In genomic region chr11:114296190-114296978, GRCh38 we compare ENCODE assay signal across 8 cellular contexts. TPM values are rescaled to one million over a fixed set of nuclear protein-coding genes. Genes with fewer than 3 reads are reported as not detected.
DNase-seq lines count a peak whose midpoint lies in the region; ATAC-seq, FAIRE-seq and TF ChIP-seq lines count a peak whose summit lies in the region.

NNMT (plus strand) TSS chr11:114296399; CDS start chr11:114296557, 158 bp downstream.

- H3K27ac ChIP-seq in K562 (ENCODE audit: extremely low read depth, low read depth, low read length) (peak within 1 kb of the TSS; percentile 86), kidney (ENCODE audit: low read depth in 2 of 2, low read length in 2 of 2) (peak within 1 kb of the TSS; percentile 86 to 92), smooth muscle cell (ENCODE audit: low read depth) (peak within 1 kb of the TSS; percentile 99)

- H3K9me3 ChIP-seq in K562 (replicated peaks; ENCODE audit: control insufficient read depth, insufficient read depth, low read depth, low read length) (no peaks in the 10 kb centered on the region), kidney (ENCODE audit: control insufficient read depth in 1 of 2, low read length in 2 of 2) (peaks cover 0 to 5% of the 10 kb centered on the region in 2 donors), smooth muscle cell (replicated peaks; ENCODE audit: low read depth) (no peaks in the 10 kb centered on the region)

- BruUV-seq in K562 (replicated peaks; lab: Mats Ljungman, UMichigan), result TSS peak; percentile 35

- H3K9me1 ChIP-seq in K562 (ENCODE audit: control insufficient read depth, insufficient read depth, low read length), result no peaks in the 10 kb centered on the region

- H3K36me3 ChIP-seq in K562 (ENCODE audit: control insufficient read depth, insufficient read depth, low read length) (no peaks in the 10 kb centered on the region), kidney (ENCODE audit: control insufficient read depth in 1 of 2, insufficient read depth in 2 of 2, low read length in 2 of 2) (no peaks in the 10 kb centered on the region), smooth muscle cell (ENCODE audit: low read depth) (peaks cover 13% of the 10 kb centered on the region)

- TF ChIP-seq POLR2A in K562 (conservative IDR thresholded peaks at IDR 0.05), result no peak

- H2AFZ ChIP-seq in K562 (ENCODE audit: low read depth, low read length) (peak within 1 kb of the TSS; percentile 84), smooth muscle cell (ENCODE audit: low read depth) (no peak within 1 kb of the TSS)

- H3K79me2 ChIP-seq in K562 (ENCODE audit: control insufficient read depth, insufficient read depth, low read length) (peaks cover 2% of the 10 kb centered on the region; the same call in 1 of the 3 replicates), smooth muscle cell (ENCODE audit: low read depth) (peaks cover 47% of the 10 kb centered on the region)

- peak within 1 kb of the TSS; percentile 85 for H3K4me2 ChIP-seq in K562 (ENCODE audit: insufficient read depth, low read length)
- H3K4me2 ChIP-seq in smooth muscle cell, result peak within 1 kb of the TSS; percentile 88

- H3K9ac ChIP-seq in K562 (ENCODE audit: insufficient read depth in 1 of 2, low read depth in 2 of 2, low read length in 2 of 2) (peak within 1 kb of the TSS in 1 of 2 experiments; percentile 60; a peak in 3 of 4 replicates), kidney (ENCODE audit: low read length in 2 of 2) (peak within 1 kb of the TSS in 1 of 2 donors; percentile 46), smooth muscle cell (ENCODE audit: low read depth) (peak within 1 kb of the TSS; percentile 90)

- H3K4me3 ChIP-seq in K562, result peak within 1 kb of the TSS; percentile 25
- peak within 1 kb of the TSS; percentile 43 to 70 for H3K4me3 ChIP-seq in kidney (ENCODE audit: low read length in 2 of 2)
- H3K4me3 ChIP-seq in smooth muscle cell, result peak within 1 kb of the TSS; percentile 52

- 32% methylated on average over 12 of the region's 12 CpGs for WGBS in K562 (ENCODE audit: insufficient coverage, low coverage, missing lambda C conversion rate)
- 34% methylated on average over 12 of the region's 12 CpGs for WGBS in smooth muscle cell (ENCODE audit: low lambda C conversion rate)

- ATAC-seq in K562 (peak; percentile 37), GM21381 (IDR thresholded peaks at IDR 0.05; ENCODE audit: unreplicated experiment) (no peak)

- H4K20me1 ChIP-seq in K562 (replicated peaks; ENCODE audit: control insufficient read depth, insufficient read depth, low read length) (no peaks in the 10 kb centered on the region), smooth muscle cell (ENCODE audit: low read depth) (peaks cover 36% of the 10 kb centered on the region)

- POLR2A ChIA-PET in K562 (lab: Yijun Ruan, JAX), result interaction anchor here (0.6 to 1.7 kb wide), 3 partner anchors 8 to 15 kb away, joined by 3 to 4 read pairs (median 3); no protein-coding TSS in a partner anchor

- intact Hi-C loops in K562 (cut with micrococcal nuclease), result loop anchor here (5.0 kb wide), 1 partner anchor 141 kb away; the partner anchor contains the start of gene REXO2
- intact Hi-C loops in kidney (cut with DNase I), result no loop called here

- H3K4me1 ChIP-seq in K562 (replicated peaks in 1 of 2; ENCODE audit: control insufficient read depth in 2 of 2, insufficient read depth in 2 of 2, low read length in 2 of 2), result peaks cover 9 to 53% of the 10 kb centered on the region in 2 experiments
- H3K4me1 ChIP-seq in kidney (ENCODE audit: control insufficient read depth in 1 of 2, insufficient read depth in 1 of 2, low read depth in 1 of 2, low read length in 2 of 2), result peaks cover 0 to 3% of the 10 kb centered on the region in 2 donors
- peaks cover 16% of the 10 kb centered on the region for H3K4me1 ChIP-seq in smooth muscle cell (ENCODE audit: low read depth)

- no peak for TF ChIP-seq EP300 in K562 (IDR thresholded peaks at IDR 0.05; ENCODE audit: low read length)

- DNase-seq in GM04504 (ENCODE audit: low read depth), result peak; percentile 96
- DNase-seq in K562 (ENCODE audit: extremely low read depth in 1 of 4, low spot score in 3 of 4), result peak in 2 of 4 experiments; percentile 26 to 30
- peak; percentile 94 for DNase-seq in kidney
- DNase-seq in smooth muscle cell (lab: John Stamatoyannopoulos, UW; ENCODE audit: unreplicated experiment), result peak; percentile 19
- DNase-seq in activated CD8-positive, alpha-beta memory T cell treated with anti-CD3 and anti-CD28 coated beads, Interleukin-2, amount 50 U/mL, for 48 hours, result no peak
- DNase-seq in activated CD4-positive, alpha-beta T cell treated with anti-CD3 and anti-CD28 coated beads, Interleukin-2, amount 50 U/mL, for 4 hours, result no peak
- DNase-seq in activated effector memory CD4-positive, alpha-beta T cell treated with anti-CD3 and anti-CD28 coated beads, Interleukin-2, amount 50 U/mL, for 16 hours, result no peak

- no peaks in the 10 kb centered on the region for H3K27me3 ChIP-seq in K562 (ENCODE audit: control insufficient read depth in 2 of 2, insufficient read depth in 2 of 2, low read length in 2 of 2)
- no peaks in the 10 kb centered on the region for H3K27me3 ChIP-seq in smooth muscle cell (ENCODE audit: low read depth)

- peak; percentile 29 for FAIRE-seq in K562 (lab: Jason Lieb, UNC)
- no peak for FAIRE-seq in kidney (lab: Jason Lieb, UNC)

- in situ Hi-C loops in K562 (cut with MboI), result no loop called here

- no peak for TF ChIP-seq RAD21 in K562 (CRISPR knock-in tag; conservative IDR thresholded peaks at IDR 0.05 in 1 of 2, IDR thresholded peaks at IDR 0.05 in 1 of 2)

- peaks cover 39% of the 10 kb centered on the region for H3F3A ChIP-seq in smooth muscle cell (ENCODE audit: low read depth)

- TF ChIP-seq CTCF in K562 (IDR thresholded peaks at IDR 0.05 in 2 of 3, conservative IDR thresholded peaks at IDR 0.05 in 1 of 3; ENCODE audit: insufficient read depth in 2 of 3, low read depth in 1 of 3, low read length in 3 of 3) (no peak), kidney (IDR thresholded peaks at IDR 0.05; ENCODE audit: borderline replicate concordance, extremely low read depth, insufficient read depth) (no peak), smooth muscle cell (IDR thresholded peaks at IDR 0.05; ENCODE audit: borderline replicate concordance, insufficient read depth, poor library complexity, severe bottlenecking) (no peak)

- CTCF ChIA-PET in K562 (lab: Yijun Ruan, JAX; ENCODE audit: low intra/inter-chr PET ratio), result no interaction called here

TF ChIP-seq in K562, 482 proteins besides CTCF, POLR2A, EP300 and RAD21 (continues in another document):
- no peak for TF ChIP-seq PML (IDR thresholded peaks at IDR 0.05; ENCODE audit: low read length)
- TF ChIP-seq GABPA (tag; conservative IDR thresholded peaks at IDR 0.05; ENCODE audit: low read depth), result 0 out of 2 replicates have a peak, but pooled peaks have one; percentile 5
- TF ChIP-seq AFF4 (CRISPR knock-in tag; IDR thresholded peaks at IDR 0.05), result 0 out of 2 replicates have a peak, but pooled peaks have one; percentile 34
- peak; percentile 67; the same call in 1 of the 2 replicates for TF ChIP-seq ZNF589 (CRISPR knock-in tag; IDR thresholded peaks at IDR 0.05; ENCODE audit: low read depth)
- no peak for TF ChIP-seq SMAD3 (CRISPR knock-in tag; conservative IDR thresholded peaks at IDR 0.05)
- TF ChIP-seq EHMT2 (IDR thresholded peaks at IDR 0.05), result 0 out of 2 replicates have a peak, but pooled peaks have one; percentile 39

RNA-seq across cellular contexts. Expression of gene NNMT, which starts in this region (rescaled TPM):
- total RNA-seq in K562 (2011; cell fraction: chromatin; rRNA removed; ENCODE audit: low replicate concordance), result 3.2 and 5.0 TPM in 2 replicates
- total RNA-seq in K562 (2011; cell fraction: nucleolus; rRNA removed), result 3.2 and 4.3 TPM in 2 replicates
- total RNA-seq in K562 (2011; cell fraction: nucleoplasm; rRNA removed), result 4.2 and 6.6 TPM in 2 replicates
- total RNA-seq in K562 (2014; rRNA removed) (14.3 and 14.6 TPM in 2 replicates), K562 (2014; rRNA removed; fragmentation: Illumina TruSeq; extraction: Trizol) (9.3 and 11.0 TPM in 2 replicates), K562 (2015; rRNA removed; fragmentation: Illumina TruSeq; extraction: Trizol) (8.6 and 9.5 TPM in 2 replicates), K562 (2021) (11.2 and 11.7 TPM in 2 replicates), kidney (1,451 TPM), smooth muscle cell (397 and 495 TPM in 2 replicates)
- polyA plus RNA-seq in K562 (2011; rRNA removed) (9.8 and 15.0 TPM in 2 replicates), K562 (2014; fragmentation: Illumina TruSeq; extraction: Trizol) (6.1 and 9.1 TPM in 2 replicates), K562 (2014; fragmentation: Nextera tagmentation; extraction: Ambion mirVana) (10 to 100 TPM; 10.0 to 13.4 TPM), K562 (2014; rRNA removed) (9.0 and 11.5 TPM in 2 replicates), kidney (ENCODE audit: insufficient read depth, low read depth, low replicate concordance) (91.9 TPM), smooth muscle cell (588 and 814 TPM in 2 replicates)
- 10.1 and 17.6 TPM in 2 replicates for polyA plus RNA-seq in K562 (2011; cell fraction: cytosol; rRNA removed)
- 3.7 and 4.5 TPM in 2 replicates for polyA plus RNA-seq in K562 (2011; cell fraction: nucleus; rRNA removed)
- polyA plus RNA-seq in K562 (2012), result 15.0 and 55.5 TPM in 2 replicates
- polyA minus RNA-seq in K562 (2011; rRNA and poly(A)+ RNA removed), result 6.1 and 8.8 TPM in 2 replicates
- polyA minus RNA-seq in K562 (2011; cell fraction: cytosol; rRNA and poly(A)+ RNA removed), result 9.4 and 10.8 TPM in 2 replicates
- polyA minus RNA-seq in K562 (2011; cell fraction: nucleus; rRNA and poly(A)+ RNA removed), result 3.8 and 6.2 TPM in 2 replicates

Comparison
In these comparisons a context has a peak if more than half of its experiments do, and no peak if none do; other contexts are left out.
1. RNA of gene NNMT (total RNA-seq): 1,451 TPM in kidney (single experiment) and 397 to 495 TPM in smooth muscle cell; 3.2 to 14.6 TPM in K562; every median in the first group is over 10 times any median in the second.
2. DNase-seq: peak in GM04504 (single experiment), kidney (single experiment) and smooth muscle cell (single experiment); none in activated CD8-positive, alpha-beta memory T cell treated with anti-CD3 and anti-CD28 coated beads, Interleukin-2, amount 50 U/mL, for 48 hours (single experiment), activated CD4-positive, alpha-beta T cell treated with anti-CD3 and anti-CD28 coated beads, Interleukin-2, amount 50 U/mL, for 4 hours (0 of 2) and activated effector memory CD4-positive, alpha-beta T cell treated with anti-CD3 and anti-CD28 coated beads, Interleukin-2, amount 50 U/mL, for 16 hours (single experiment).
3. Peak in every context shown above with its lines, with median percentiles within 50 percentile points of each other: H3K27ac ChIP-seq and H3K4me3 ChIP-seq.